In the genomic region with DNA sequence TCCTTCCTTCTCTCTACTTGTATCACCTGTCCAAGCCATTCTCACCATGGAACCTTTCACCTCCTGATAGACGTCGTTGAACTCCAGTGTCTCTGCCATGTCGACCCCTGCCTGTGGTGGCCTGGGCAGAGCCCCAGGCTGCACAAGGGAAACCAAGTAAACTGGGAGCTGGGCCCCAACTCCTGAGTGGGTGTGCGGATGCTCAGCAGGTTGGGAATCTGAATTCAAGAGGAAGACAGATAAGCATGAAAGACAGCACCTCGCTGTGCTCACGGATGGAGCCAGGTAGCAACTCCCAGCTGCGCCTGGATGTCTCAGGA, we compare ENCODE assay signal across 8 cellular contexts. TPM values are rescaled to one million over a fixed set of nuclear protein-coding genes. Genes with fewer than 3 reads are reported as not detected.
A peak's percentile ranks its signal among the peaks of the same experiment; 100 is the strongest.
DNase-seq lines count a peak whose midpoint lies in the region; ATAC-seq, FAIRE-seq and TF ChIP-seq lines count a peak whose summit lies in the region.

No MANE protein-coding gene starts in this region.

- FAIRE-seq in small intestine (lab: Jason Lieb, UNC), result no peak

- H3K4me1 ChIP-seq in RWPE2 (ENCODE audit: insufficient read depth, poor library complexity, severe bottlenecking), result peaks cover 14% of the 10 kb centered on the region
- peaks cover 2 to 8% of the 10 kb centered on the region in 2 donors for H3K4me1 ChIP-seq in small intestine (ENCODE audit: control insufficient read depth in 2 of 2, insufficient read depth in 1 of 2, low read depth in 1 of 2, low read length in 1 of 2)

- H3K4me3 ChIP-seq in RWPE2 (ENCODE audit: severe bottlenecking), result peak overlapping the region; percentile 77
- peak overlapping the region; percentile 70 to 76 for H3K4me3 ChIP-seq in foreskin fibroblast (ENCODE audit: low read depth in 1 of 2, low read length in 2 of 2)
- peak overlapping the region; percentile 81 to 88 for H3K4me3 ChIP-seq in small intestine (ENCODE audit: low read depth in 1 of 2, low read length in 2 of 2)

- peaks cover 50% of the 10 kb centered on the region for H3K36me3 ChIP-seq in RWPE2 (ENCODE audit: low read depth)
- peaks cover 7 to 11% of the 10 kb centered on the region in 2 donors for H3K36me3 ChIP-seq in small intestine (ENCODE audit: control insufficient read depth in 2 of 2, insufficient read depth in 2 of 2, low read length in 2 of 2)

- no peak for TF ChIP-seq CTCF in RWPE2 (IDR thresholded peaks at IDR 0.05; ENCODE audit: poor library complexity, severe bottlenecking)
- no peak for TF ChIP-seq CTCF in foreskin fibroblast (IDR thresholded peaks at IDR 0.05; ENCODE audit: low read depth, low read length)

- peak overlapping the region; percentile 61 for H3K27ac ChIP-seq in RWPE2 (ENCODE audit: poor library complexity, severe bottlenecking)
- peak overlapping the region; percentile 37 to 76 for H3K27ac ChIP-seq in small intestine (ENCODE audit: low read depth in 1 of 2, low read length in 1 of 2)

- H3K9me3 ChIP-seq in RWPE2 (ENCODE audit: severe bottlenecking), result no peaks in the 10 kb centered on the region
- no peaks in the 10 kb centered on the region for H3K9me3 ChIP-seq in small intestine (ENCODE audit: control insufficient read depth, low read depth)

- H3K27me3 ChIP-seq in RWPE2 (ENCODE audit: insufficient read depth, poor library complexity, severe bottlenecking) (no peaks in the 10 kb centered on the region), small intestine (ENCODE audit: control insufficient read depth in 2 of 2, insufficient read depth in 2 of 2, low read length in 2 of 2) (no peaks in the 10 kb centered on the region)

- DNase-seq in RWPE2 (ENCODE audit: low spot score), result no peak
- DNase-seq in foreskin fibroblast, result no peak
- DNase-seq in small intestine, result no peak
- no peak for DNase-seq in AML-193 (lab: John Stamatoyannopoulos, UW)
- no peak for DNase-seq in NCI-H1930 (lab: John Stamatoyannopoulos, UW)
- DNase-seq in foreskin melanocyte, result no peak

- peak; percentile 5 for ATAC-seq in GM21515 (IDR thresholded peaks at IDR 0.05; ENCODE audit: unreplicated experiment)
- no peak for ATAC-seq in RWPE2 (ENCODE audit: low read depth)
- no peak for ATAC-seq in HG03045 (IDR thresholded peaks at IDR 0.05; ENCODE audit: unreplicated experiment)

- 0 to 3% (median 3%) methylated on average over 7 of the region's 7 CpGs for WGBS in small intestine, 3 donors

RNA-seq across cellular contexts. Expression of a gene that starts 0.7 kb away (rescaled TPM):
- polyA plus RNA-seq in small intestine, result 10 to 100 TPM; 32.4 to 92.0 (median 35.4) TPM

RNA-seq across cellular contexts. Expression of a gene that starts 3.2 kb away (rescaled TPM):
- polyA plus RNA-seq in small intestine, result under 1 TPM in 1 of 3 donors, not detected in 2; 0.46 TPM

RNA-seq across cellular contexts. Expression of a gene that starts 10.2 kb away (rescaled TPM):
- 100 to 1,000 TPM in 1 of 3 donors, 10 to 100 TPM in 2; 72.1 to 178 (median 98.4) TPM for polyA plus RNA-seq in small intestine

RNA-seq across cellular contexts. Expression of a gene that starts 46.0 kb away (rescaled TPM):
- not detected for polyA plus RNA-seq in small intestine

RNA-seq across cellular contexts. Expression of a gene that starts 55.5 kb away (rescaled TPM):
- polyA plus RNA-seq in small intestine, result under 1 TPM in 1 of 3 donors, not detected in 2; 0.15 TPM
